20 cellular contexts compared by ENCODE assay signal in the genomic region with DNA sequence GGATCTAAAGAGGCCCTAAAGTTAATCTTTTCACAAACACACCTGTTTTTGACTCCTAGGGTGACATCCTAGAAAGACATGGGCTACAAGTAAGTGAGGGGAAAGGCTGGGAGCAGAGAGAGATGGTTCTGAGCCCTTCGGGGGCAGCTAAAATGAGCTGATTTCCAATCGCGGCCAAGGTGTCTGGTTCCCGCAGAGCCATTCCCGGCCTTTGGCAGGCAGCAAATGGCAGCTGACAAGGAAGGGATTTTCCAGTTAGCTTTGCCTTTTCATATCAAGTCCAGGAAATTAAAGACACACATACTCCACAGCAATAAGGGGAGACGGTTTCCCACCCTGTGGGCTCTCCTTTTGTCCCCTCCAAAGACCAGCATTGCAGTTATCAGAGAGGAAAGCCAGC.
DNase-seq lines count a peak whose midpoint lies in the region; ATAC-seq and TF ChIP-seq lines count a peak whose summit lies in the region.
"Had no signal": no experiment of that assay in that cellular context is flagged by ENCODE, and none has a peak within 500 bp of the region (broad histone marks: within the 10 kb centered on the region; RNA-seq: fewer than 3 reads in every experiment).

No MANE protein-coding gene starts in this region.

- H3K27me3 Mint-ChIP-seq in dendritic cell treated with granulocyte-macrophage colony-stimulating factor and Interleukin-4, amounts not matched to agents 40 ng/mL and 50 ng/mL, for 4 days, result peaks cover 10% of the 10 kb centered on the region
- no peaks in the 10 kb centered on the region for H3K27me3 Mint-ChIP-seq in nephron progenitor cell (ENCODE audit: low read depth, poor library complexity)

- intact Hi-C loops in cardiac septum (cut with DNase I), result no loop called here
- intact Hi-C loops in heart left ventricle (cut with DNase I), result no loop called here
- intact Hi-C loops in dendritic cell treated with granulocyte-macrophage colony-stimulating factor and Interleukin-4, amounts not matched to agents 40 ng/mL and 50 ng/mL, for 4 days (cut with micrococcal nuclease), result no loop called here
- intact Hi-C loops in esophagus muscularis mucosa (cut with DNase I), result no loop called here

- TF ChIP-seq EP300 in esophagus muscularis mucosa (IDR thresholded peaks at IDR 0.05), result no peak

- H3K27ac Mint-ChIP-seq in dendritic cell treated with granulocyte-macrophage colony-stimulating factor and Interleukin-4, amounts not matched to agents 40 ng/mL and 50 ng/mL, for 4 days, result peak overlapping the region; percentile 40
- peak overlapping the region; percentile 7 for H3K27ac Mint-ChIP-seq in nephron progenitor cell
- H3K27ac Mint-ChIP-seq: CD4-positive, CD25-positive, alpha-beta regulatory T cell had no signal

- no peak for TF ChIP-seq POLR2A in heart left ventricle (IDR thresholded peaks at IDR 0.05)
- TF ChIP-seq POLR2A in esophagus muscularis mucosa (IDR thresholded peaks at IDR 0.05; ENCODE audit: low read depth), result no peak

- H3K4me1 ChIP-seq in heart left ventricle, result peaks cover 0 to 42% (median 19%) of the 10 kb centered on the region in 12 donors
- H3K4me1 ChIP-seq in esophagus muscularis mucosa, result peaks cover 20 to 33% (median 33%) of the 10 kb centered on the region in 4 donors

- WGBS in heart left ventricle, 4 donors, result 20 to 39% (median 26%) methylated on average over 6 of the region's 6 CpGs
- WGBS in esophagus muscularis mucosa, result 55% methylated on average over 6 of the region's 6 CpGs

- H3K36me3 ChIP-seq in heart left ventricle, result no peaks in the 10 kb centered on the region
- no peaks in the 10 kb centered on the region for H3K36me3 ChIP-seq in esophagus muscularis mucosa
- H3K36me3 ChIP-seq: left ventricle myocardium inferior had no signal

- H3K27me3 ChIP-seq in heart left ventricle (no peaks in the 10 kb centered on the region), esophagus muscularis mucosa (no peaks in the 10 kb centered on the region)

- ATAC-seq in heart left ventricle (no peak), GM21381 (IDR thresholded peaks at IDR 0.05; ENCODE audit: unreplicated experiment) (no peak)
- ATAC-seq: stimulated activated naive CD8-positive, alpha-beta T cell treated with anti-CD3 and anti-CD28 coated beads, Interleukin-15, Interleukin-2, amounts not matched to agents 100 U/mL and 50 U/mL, for 24 hours had no signal

- TF ChIP-seq CTCF in heart left ventricle (IDR thresholded peaks at IDR 0.05) (no peak), nephron progenitor cell (IDR thresholded peaks at IDR 0.05) (no peak), esophagus muscularis mucosa (IDR thresholded peaks at IDR 0.05) (no peak)

- no peak overlapping the region for H3K4me3 ChIP-seq in heart left ventricle
- H3K4me3 ChIP-seq in esophagus muscularis mucosa, result no peak overlapping the region
- H3K4me3 ChIP-seq: left ventricle myocardium inferior had no signal

- peak overlapping the region in 1 of 12 donors; percentile 30 for H3K27ac ChIP-seq in heart left ventricle
- H3K27ac ChIP-seq in esophagus muscularis mucosa (replicated peaks in 1 of 4), result peak overlapping the region in 2 of 4 donors; percentile 10 to 12
- H3K27ac ChIP-seq: left ventricle myocardium inferior had no signal

- DNase-seq in cardiac septum (ENCODE audit: low spot score) (peak; percentile 67), heart left ventricle (no peak), nephron progenitor cell (no peak), esophagus muscularis mucosa (ENCODE audit: extremely low spot score) (no peak), NCI-H2081 (lab: John Stamatoyannopoulos, UW) (no peak)
- no peak for DNase-seq in activated CD4-positive, alpha-beta T cell treated with anti-CD3 and anti-CD28 coated beads, Interleukin-2, amount 50 U/mL, for 4 hours
- DNase-seq: activated CD4-positive, alpha-beta T cell treated with anti-CD3 and anti-CD28 coated beads for 4 hours; activated CD8-positive, alpha-beta memory T cell treated with anti-CD3 and anti-CD28 coated beads, Interleukin-2, amount 50 U/mL, for 48 hours; activated gamma-delta T cell; amygdala; CD4-positive, CD25-positive, alpha-beta regulatory T cell; DMS79 treated with DMSO at 0.1 percent for 48 hours; foreskin fibroblast; H9; left ventricle myocardium inferior; NCI-H1694; NCI-H526 treated with DMSO at 0.1 percent for 48 hours; stimulated activated naive CD8-positive, alpha-beta T cell treated with anti-CD3 and anti-CD28 coated beads, Interleukin-15, Interleukin-2, amounts not matched to agents 100 U/mL and 50 U/mL, for 24 hours had no signal

- H3K36me3 Mint-ChIP-seq in dendritic cell treated with granulocyte-macrophage colony-stimulating factor and Interleukin-4, amounts not matched to agents 40 ng/mL and 50 ng/mL, for 4 days (ENCODE audit: low read depth), result no peaks in the 10 kb centered on the region
- no peaks in the 10 kb centered on the region for H3K36me3 Mint-ChIP-seq in nephron progenitor cell (ENCODE audit: low read depth)
- H3K36me3 Mint-ChIP-seq: CD4-positive, CD25-positive, alpha-beta regulatory T cell had no signal

- peaks cover 8% of the 10 kb centered on the region for H3K9me3 Mint-ChIP-seq in dendritic cell treated with granulocyte-macrophage colony-stimulating factor and Interleukin-4, amounts not matched to agents 40 ng/mL and 50 ng/mL, for 4 days
- H3K9me3 Mint-ChIP-seq in nephron progenitor cell, result peaks cover 3% of the 10 kb centered on the region

- no peak overlapping the region for H3K4me3 Mint-ChIP-seq in dendritic cell treated with granulocyte-macrophage colony-stimulating factor and Interleukin-4, amounts not matched to agents 40 ng/mL and 50 ng/mL, for 4 days
- no peak overlapping the region for H3K4me3 Mint-ChIP-seq in nephron progenitor cell
- H3K4me3 Mint-ChIP-seq: CD4-positive, CD25-positive, alpha-beta regulatory T cell; H9 had no signal

- H3K9me3 ChIP-seq in heart left ventricle, result no peaks in the 10 kb centered on the region
- no peaks in the 10 kb centered on the region for H3K9me3 ChIP-seq in esophagus muscularis mucosa
- H3K9me3 ChIP-seq: left ventricle myocardium inferior had no signal

- H3K4me1 Mint-ChIP-seq in dendritic cell treated with granulocyte-macrophage colony-stimulating factor and Interleukin-4, amounts not matched to agents 40 ng/mL and 50 ng/mL, for 4 days (ENCODE audit: low read depth), result peaks cover 27% of the 10 kb centered on the region
- H3K4me1 Mint-ChIP-seq in nephron progenitor cell, result peaks cover 33% of the 10 kb centered on the region
- H3K4me1 Mint-ChIP-seq: CD4-positive, CD25-positive, alpha-beta regulatory T cell had no signal
